Comparison of ENCODE assay signal across 1 cellular context in the genomic region with DNA sequence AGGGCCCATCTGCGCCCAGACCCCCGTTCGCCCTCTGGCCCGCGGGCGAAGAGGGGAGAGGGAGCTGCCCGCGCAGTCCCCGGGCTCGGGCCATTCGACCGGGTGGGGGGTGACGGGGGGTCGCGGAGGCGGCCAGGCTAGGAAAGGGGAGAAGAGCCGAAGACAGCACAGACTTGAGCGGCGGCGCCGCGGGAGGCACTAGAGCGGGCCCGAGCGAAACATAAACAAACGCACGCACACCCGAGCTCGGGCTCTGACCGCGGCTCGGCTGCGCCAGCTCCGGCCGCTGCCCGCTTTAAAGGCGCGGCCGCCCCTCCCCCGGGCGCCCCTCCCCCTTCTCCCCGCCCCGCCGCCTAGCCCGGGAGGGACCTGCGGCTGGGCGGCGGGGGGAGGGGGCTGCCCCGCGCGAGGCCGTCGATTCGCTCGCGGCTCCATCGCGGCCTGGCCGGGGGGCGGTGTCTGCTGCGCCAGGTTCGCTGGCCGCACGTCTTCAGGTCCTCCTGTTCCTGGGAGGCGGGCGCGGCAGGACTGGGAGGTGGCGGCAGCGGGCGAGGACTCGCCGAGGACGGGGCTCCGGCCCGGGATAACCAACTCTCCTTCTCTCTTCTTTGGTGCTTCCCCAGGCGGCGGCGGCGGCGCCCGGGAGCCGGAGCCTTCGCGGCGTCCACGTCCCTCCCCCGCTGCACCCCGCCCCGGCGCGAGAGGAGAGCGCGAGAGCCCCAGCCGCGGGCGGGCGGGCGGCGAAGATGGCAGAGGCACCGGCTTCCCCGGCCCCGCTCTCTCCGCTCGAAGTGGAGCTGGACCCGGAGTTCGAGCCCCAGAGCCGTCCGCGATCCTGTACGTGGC.
TF ChIP-seq lines count a peak whose summit lies in the region.

Gene FOXO3, plus strand, starts transcription at position 455 of the 846 bp plus-strand sequence. Its CDS starts 292 bp downstream, at position 747.

TF ChIP-seq in K562, 482 proteins besides CTCF, POLR2A, EP300 and RAD21 (continued from another document and continues in another):
- TF ChIP-seq AFF4 (CRISPR knock-in tag; IDR thresholded peaks at IDR 0.05) (peak; percentile 82), CTBP1 (IDR thresholded peaks at IDR 0.05; ENCODE audit: borderline replicate concordance) (peak; percentile 78), MGA (IDR thresholded peaks at IDR 0.05) (0 out of 2 replicates have a peak, but pooled peaks have one; percentile 31), CXXC5 (CRISPR knock-in tag; IDR thresholded peaks at IDR 0.05) (peak; percentile 88), PHF21A (IDR thresholded peaks at IDR 0.05; ENCODE audit: borderline replicate concordance, low read depth) (no peak), NONO (IDR thresholded peaks at IDR 0.05; ENCODE audit: low read depth in 2 of 2, low read length in 1 of 2) (peak; percentile 15 to 73; a peak in 3 of 4 replicates), LARP7 (IDR thresholded peaks at IDR 0.05) (no peak), TOE1 (IDR thresholded peaks at IDR 0.05; ENCODE audit: borderline replicate concordance) (no peak), TOE1 (CRISPR knock-in tag; IDR thresholded peaks at IDR 0.05; ENCODE audit: borderline replicate concordance, low read depth) (no peak), ARID1B (IDR thresholded peaks at IDR 0.05) (no peak), TGIF2 (CRISPR knock-in tag; IDR thresholded peaks at IDR 0.05) (no peak), MYC (IDR thresholded peaks at IDR 0.05; ENCODE audit: low read depth, low read length) (no peak; the same call in 1 of the 2 replicates), MYC (CRISPR knock-in tag; IDR thresholded peaks at IDR 0.05; ENCODE audit: borderline replicate concordance, low read depth) (0 out of 2 replicates have a peak, but pooled peaks have one; percentile 3), STAT6 (CRISPR knock-in tag; IDR thresholded peaks at IDR 0.05) (no peak), MAZ (CRISPR knock-in tag; conservative IDR thresholded peaks at IDR 0.05 in 1 of 2, IDR thresholded peaks at IDR 0.05 in 1 of 2) (peak in 1 of 2 experiments; percentile 93; a peak in 3 of 4 replicates), POLR2B (IDR thresholded peaks at IDR 0.05; ENCODE audit: low read depth, partially characterized antibody) (peak; percentile 75), ZNF766 (CRISPR knock-in tag; conservative IDR thresholded peaks at IDR 0.05) (0 out of 2 replicates have a peak, but pooled peaks have one; percentile 50), KLF10 (CRISPR knock-in tag; IDR thresholded peaks at IDR 0.05) (no peak), NBN (IDR thresholded peaks at IDR 0.05; ENCODE audit: low read depth) (0 out of 2 replicates have a peak, but pooled peaks have one; percentile 52), SUPT5H (IDR thresholded peaks at IDR 0.05) (peak; percentile 74), ZNF584 (CRISPR knock-in tag; IDR thresholded peaks at IDR 0.05; ENCODE audit: low read depth) (no peak), ZNF217 (CRISPR knock-in tag; IDR thresholded peaks at IDR 0.05) (no peak), BHLHE40 (IDR thresholded peaks at IDR 0.05; ENCODE audit: low read length) (no peak), KDM5B (IDR thresholded peaks at IDR 0.05; ENCODE audit: insufficient replicate concordance, low read depth, low read length) (peak; percentile 78), RBFOX2 (IDR thresholded peaks at IDR 0.05; ENCODE audit: low read depth, low read length) (peak; percentile 80), PRPF4 (IDR thresholded peaks at IDR 0.05; ENCODE audit: insufficient read depth, low read depth, low read length, poor library complexity, severe bottlenecking) (peak; percentile 55), ZNF707 (CRISPR knock-in tag; conservative IDR thresholded peaks at IDR 0.05) (0 out of 2 replicates have a peak, but pooled peaks have one; percentile 19)
- TF ChIP-seq, protein P1, sequence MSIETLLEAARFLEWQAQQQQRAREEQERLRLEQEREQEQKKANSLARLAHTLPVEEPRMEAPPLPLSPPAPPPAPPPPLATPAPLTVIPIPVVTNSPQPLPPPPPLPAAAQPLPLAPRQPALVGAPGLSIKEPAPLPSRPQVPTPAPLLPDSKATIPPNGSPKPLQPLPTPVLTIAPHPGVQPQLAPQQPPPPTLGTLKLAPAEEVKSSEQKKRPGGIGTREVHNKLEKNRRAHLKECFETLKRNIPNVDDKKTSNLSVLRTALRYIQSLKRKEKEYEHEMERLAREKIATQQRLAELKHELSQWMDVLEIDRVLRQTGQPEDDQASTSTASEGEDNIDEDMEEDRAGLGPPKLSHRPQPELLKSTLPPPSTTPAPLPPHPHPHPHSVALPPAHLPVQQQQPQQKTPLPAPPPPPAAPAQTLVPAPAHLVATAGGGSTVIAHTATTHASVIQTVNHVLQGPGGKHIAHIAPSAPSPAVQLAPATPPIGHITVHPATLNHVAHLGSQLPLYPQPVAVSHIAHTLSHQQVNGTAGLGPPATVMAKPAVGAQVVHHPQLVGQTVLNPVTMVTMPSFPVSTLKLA (conservative IDR thresholded peaks at IDR 0.05) = peak; percentile 72 to 82
